ENCODE assay signal across 9 cellular contexts in the genomic region with DNA sequence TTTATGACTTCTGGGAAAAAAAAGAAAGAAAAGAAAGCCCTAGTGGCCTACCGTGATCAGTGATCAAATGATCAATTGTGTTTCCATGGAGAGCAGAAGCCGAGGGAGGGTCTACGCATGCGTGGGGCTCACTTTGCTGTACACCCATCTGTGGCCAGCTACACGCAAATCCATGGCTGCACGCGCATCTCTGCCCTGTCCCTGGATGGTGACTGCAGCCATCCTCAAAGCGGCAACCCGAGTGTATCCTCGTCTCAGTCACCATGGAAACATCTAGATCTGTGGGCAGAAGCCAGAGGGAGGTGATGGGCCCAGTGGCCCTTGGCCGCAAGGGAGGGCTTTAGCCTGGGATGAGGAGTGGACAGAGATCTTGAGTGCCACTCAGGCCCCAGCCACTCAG. TPM values are rescaled to one million over a fixed set of nuclear protein-coding genes. Genes with fewer than 3 reads are reported as not detected.
DNase-seq lines count a peak whose midpoint lies in the region; ATAC-seq and TF ChIP-seq lines count a peak whose summit lies in the region.
"Had no signal": no experiment of that assay in that cellular context is flagged by ENCODE, and none has a peak within 500 bp of the region (broad histone marks: within the 10 kb centered on the region; RNA-seq: fewer than 3 reads in every experiment).

No MANE protein-coding gene starts in this region.

- no peak for DNase-seq in activated naive CD4-positive, alpha-beta T cell treated with anti-CD3 and anti-CD28 coated beads, Interleukin-2, amount 50 U/mL, for 16 hours
- DNase-seq in T-helper 17 cell: no peak
- DNase-seq in glutamatergic neuron: peak; percentile 69
- DNase-seq in stomach: peak; percentile 54
- DNase-seq in activated CD4-positive, CD25-positive, alpha-beta regulatory T cell treated with anti-CD3 and anti-CD28 coated beads, Interleukin-2, amount 50 U/mL, for 72 hours: no peak
- DNase-seq in Kasumi-1 (lab: John Stamatoyannopoulos, UW): no peak
- DNase-seq in NCI-H2171 (lab: John Stamatoyannopoulos, UW): no peak
- DNase-seq: SIG-M5 had no signal

- no peaks in the 10 kb centered on the region for H3K36me3 Mint-ChIP-seq in activated naive CD4-positive, alpha-beta T cell treated with anti-CD3 and anti-CD28 coated beads, Interleukin-2, amount 50 U/mL, for 24 hours
- H3K36me3 Mint-ChIP-seq in T-helper 17 cell (ENCODE audit: low read depth): peaks cover 11% of the 10 kb centered on the region
- H3K36me3 Mint-ChIP-seq in glutamatergic neuron (ENCODE audit: unreplicated experiment): peaks cover 20% of the 10 kb centered on the region

- H3K36me3 ChIP-seq in stomach: no peaks in the 10 kb centered on the region

- H3K4me1 Mint-ChIP-seq in activated naive CD4-positive, alpha-beta T cell treated with anti-CD3 and anti-CD28 coated beads, Interleukin-2, amount 50 U/mL, for 24 hours: peaks cover 15% of the 10 kb centered on the region
- H3K4me1 Mint-ChIP-seq in T-helper 17 cell: peaks cover 22% of the 10 kb centered on the region
- peaks cover 18% of the 10 kb centered on the region for H3K4me1 Mint-ChIP-seq in glutamatergic neuron (ENCODE audit: low read depth, unreplicated experiment)

- WGBS in stomach, 5 donors: 41 to 62% (median 50%) methylated on average over 11 of the region's 11 CpGs

- TF ChIP-seq CTCF in glutamatergic neuron (IDR thresholded peaks at IDR 0.05; ENCODE audit: partially characterized antibody, unreplicated experiment) (no peak), stomach (IDR thresholded peaks at IDR 0.05) (no peak)

- H3K9me3 ChIP-seq in T-helper 17 cell (ENCODE audit: control insufficient read depth, low read length, poor library complexity, severe bottlenecking): no peaks in the 10 kb centered on the region
- no peaks in the 10 kb centered on the region for H3K9me3 ChIP-seq in stomach

- peaks cover 4% of the 10 kb centered on the region for H3K27me3 Mint-ChIP-seq in activated naive CD4-positive, alpha-beta T cell treated with anti-CD3 and anti-CD28 coated beads, Interleukin-2, amount 50 U/mL, for 24 hours
- peaks cover 24% of the 10 kb centered on the region for H3K27me3 Mint-ChIP-seq in T-helper 17 cell
- peaks cover 5% of the 10 kb centered on the region for H3K27me3 Mint-ChIP-seq in glutamatergic neuron (ENCODE audit: unreplicated experiment)

- peak overlapping the region; percentile 91 for H3K4me3 Mint-ChIP-seq in activated naive CD4-positive, alpha-beta T cell treated with anti-CD3 and anti-CD28 coated beads, Interleukin-2, amount 50 U/mL, for 24 hours
- peak overlapping the region; percentile 93 for H3K4me3 Mint-ChIP-seq in T-helper 17 cell
- peak overlapping the region; percentile 84 for H3K4me3 Mint-ChIP-seq in glutamatergic neuron (ENCODE audit: unreplicated experiment)

- H3K4me3 ChIP-seq in stomach: peak overlapping the region; percentile 54 to 83 (median 70)

- no peak for TF ChIP-seq EP300 in stomach (IDR thresholded peaks at IDR 0.05)

- H3K27me3 ChIP-seq in stomach: peaks cover 0 to 5% (median 0%) of the 10 kb centered on the region in 3 donors

- peak overlapping the region in 4 of 5 donors; percentile 75 to 88 (median 81) for H3K27ac ChIP-seq in stomach

- intact Hi-C loops in stomach (cut with DNase I; ENCODE audit: low total_unique reads): no loop called here

- H3K27ac Mint-ChIP-seq in activated naive CD4-positive, alpha-beta T cell treated with anti-CD3 and anti-CD28 coated beads, Interleukin-2, amount 50 U/mL, for 24 hours: no peak overlapping the region
- peak overlapping the region; percentile 77 for H3K27ac Mint-ChIP-seq in T-helper 17 cell
- H3K27ac Mint-ChIP-seq in glutamatergic neuron (ENCODE audit: unreplicated experiment): no peak overlapping the region

- no peak for TF ChIP-seq POLR2A in stomach (IDR thresholded peaks at IDR 0.05)

- H3K9me3 Mint-ChIP-seq in activated naive CD4-positive, alpha-beta T cell treated with anti-CD3 and anti-CD28 coated beads, Interleukin-2, amount 50 U/mL, for 24 hours: no peaks in the 10 kb centered on the region
- H3K9me3 Mint-ChIP-seq in glutamatergic neuron (ENCODE audit: unreplicated experiment): peaks cover 8% of the 10 kb centered on the region

- no peak for ATAC-seq in T-helper 17 cell

- peaks cover 9 to 36% (median 21%) of the 10 kb centered on the region in 4 donors for H3K4me1 ChIP-seq in stomach

RNA-seq across cellular contexts. Expression of a gene that starts 0.8 kb away (rescaled TPM):
- total RNA-seq in T-helper 17 cell (1 to 10 TPM in 1 of 2 donors, under 1 TPM in 1; 0.68 to 1.6 TPM), glutamatergic neuron (ENCODE audit: unreplicated experiment) (7.5 TPM), stomach (1 to 10 TPM in 2 of 5 donors, under 1 TPM in 1, not detected in 2; 0.87 to 4.6 (median 2.0) TPM)
- 1 to 10 TPM in 1 of 3 donors, under 1 TPM in 1, not detected in 1; 0.20 to 1.2 TPM for polyA plus RNA-seq in stomach

RNA-seq across cellular contexts. Expression of a gene that starts 44.4 kb away (rescaled TPM):
- total RNA-seq in T-helper 17 cell: not detected
- total RNA-seq in glutamatergic neuron (ENCODE audit: unreplicated experiment): not detected
- not detected for total RNA-seq in stomach
- 1 to 10 TPM in 2 of 3 donors, not detected in 1; 1.1 to 5.0 TPM for polyA plus RNA-seq in stomach

Comparison
In these comparisons a context has a peak if more than half of its experiments do, and no peak if none do; other contexts are left out.
1. DNase-seq: peak in glutamatergic neuron (single experiment) and stomach (single experiment); none in activated naive CD4-positive, alpha-beta T cell treated with anti-CD3 and anti-CD28 coated beads, Interleukin-2, amount 50 U/mL, for 16 hours (single experiment), T-helper 17 cell (0 of 3), activated CD4-positive, CD25-positive, alpha-beta regulatory T cell treated with anti-CD3 and anti-CD28 coated beads, Interleukin-2, amount 50 U/mL, for 72 hours (single experiment), Kasumi-1 (0 of 2) and NCI-H2171 (single experiment).
2. Peak in every context shown above with its lines, with median percentiles within 50 percentile points of each other: H3K4me3 Mint-ChIP-seq.